2 cellular contexts compared by ENCODE assay signal in the genomic region with DNA sequence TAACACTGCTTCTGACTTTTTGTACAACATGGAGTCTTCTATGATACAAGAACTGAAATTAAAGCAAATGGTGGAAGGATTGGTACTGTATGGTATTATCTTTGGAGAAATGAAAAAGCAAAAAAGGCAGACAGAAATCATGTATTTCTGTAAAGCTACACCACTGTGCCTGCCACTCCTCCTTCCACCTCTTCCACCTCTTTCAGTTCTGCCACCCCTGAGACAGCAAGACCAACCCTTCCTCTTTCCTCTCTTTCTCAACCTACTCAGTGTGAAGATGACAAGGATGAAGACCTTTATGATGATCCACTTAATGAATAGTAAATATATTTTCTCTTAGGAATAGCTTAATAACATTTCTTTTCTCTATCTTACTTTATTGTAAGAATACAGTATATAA.
TF ChIP-seq lines count a peak whose summit lies in the region.

No MANE protein-coding gene starts in this region.

TF ChIP-seq in SK-N-SH, 30 proteins besides CTCF, POLR2A, EP300 and RAD21 (continued from another document):
- TF ChIP-seq USF2 (IDR thresholded peaks at IDR 0.05; ENCODE audit: borderline replicate concordance, low read depth, low read length), result no peak
- no peak for TF ChIP-seq RXRA (IDR thresholded peaks at IDR 0.05; ENCODE audit: borderline replicate concordance, low read depth)
- no peak for TF ChIP-seq MEF2A (IDR thresholded peaks at IDR 0.05; ENCODE audit: borderline replicate concordance, low read depth)
- no peak for TF ChIP-seq ZBTB33 (IDR thresholded peaks at IDR 0.05; ENCODE audit: borderline replicate concordance, low read depth)
- TF ChIP-seq NRF1 (IDR thresholded peaks at IDR 0.05; ENCODE audit: low read depth, low read length), result no peak
- no peak for TF ChIP-seq TAF1 (IDR thresholded peaks at IDR 0.05; ENCODE audit: borderline replicate concordance, low read depth, low read length)
- TF ChIP-seq IRF3 (IDR thresholded peaks at IDR 0.05; ENCODE audit: low read depth, low read length), result no peak
- no peak for TF ChIP-seq JUND (IDR thresholded peaks at IDR 0.05)
- TF ChIP-seq REST (IDR thresholded peaks at IDR 0.05; ENCODE audit: low read depth, low read length), result no peak
TF ChIP-seq in SK-N-SH: peak in this region for 0.

TF ChIP-seq in SK-N-SH treated with all-trans-retinoic acid at 6 μM for 48 hours, 23 proteins besides CTCF, POLR2A, EP300 and RAD21:
- TF ChIP-seq, protein P1, sequence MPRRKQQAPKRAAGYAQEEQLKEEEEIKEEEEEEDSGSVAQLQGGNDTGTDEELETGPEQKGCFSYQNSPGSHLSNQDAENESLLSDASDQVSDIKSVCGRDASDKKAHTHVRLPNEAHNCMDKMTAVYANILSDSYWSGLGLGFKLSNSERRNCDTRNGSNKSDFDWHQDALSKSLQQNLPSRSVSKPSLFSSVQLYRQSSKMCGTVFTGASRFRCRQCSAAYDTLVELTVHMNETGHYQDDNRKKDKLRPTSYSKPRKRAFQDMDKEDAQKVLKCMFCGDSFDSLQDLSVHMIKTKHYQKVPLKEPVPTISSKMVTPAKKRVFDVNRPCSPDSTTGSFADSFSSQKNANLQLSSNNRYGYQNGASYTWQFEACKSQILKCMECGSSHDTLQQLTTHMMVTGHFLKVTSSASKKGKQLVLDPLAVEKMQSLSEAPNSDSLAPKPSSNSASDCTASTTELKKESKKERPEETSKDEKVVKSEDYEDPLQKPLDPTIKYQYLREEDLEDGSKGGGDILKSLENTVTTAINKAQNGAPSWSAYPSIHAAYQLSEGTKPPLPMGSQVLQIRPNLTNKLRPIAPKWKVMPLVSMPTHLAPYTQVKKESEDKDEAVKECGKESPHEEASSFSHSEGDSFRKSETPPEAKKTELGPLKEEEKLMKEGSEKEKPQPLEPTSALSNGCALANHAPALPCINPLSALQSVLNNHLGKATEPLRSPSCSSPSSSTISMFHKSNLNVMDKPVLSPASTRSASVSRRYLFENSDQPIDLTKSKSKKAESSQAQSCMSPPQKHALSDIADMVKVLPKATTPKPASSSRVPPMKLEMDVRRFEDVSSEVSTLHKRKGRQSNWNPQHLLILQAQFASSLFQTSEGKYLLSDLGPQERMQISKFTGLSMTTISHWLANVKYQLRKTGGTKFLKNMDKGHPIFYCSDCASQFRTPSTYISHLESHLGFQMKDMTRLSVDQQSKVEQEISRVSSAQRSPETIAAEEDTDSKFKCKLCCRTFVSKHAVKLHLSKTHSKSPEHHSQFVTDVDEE (CRISPR knock-in tag; IDR thresholded peaks at IDR 0.05), result no peak
- TF ChIP-seq ESRRG (CRISPR knock-in tag; IDR thresholded peaks at IDR 0.05), result no peak
- no peak for TF ChIP-seq BACH2 (CRISPR knock-in tag; IDR thresholded peaks at IDR 0.05; ENCODE audit: borderline replicate concordance)
- no peak for TF ChIP-seq GLIS3 (CRISPR knock-in tag; IDR thresholded peaks at IDR 0.05)
- no peak for TF ChIP-seq ZFP3 (CRISPR knock-in tag; IDR thresholded peaks at IDR 0.05)
- no peak for TF ChIP-seq TOX (CRISPR knock-in tag; IDR thresholded peaks at IDR 0.05; ENCODE audit: borderline replicate concordance)
